ENCODE assay signal across 9 cellular contexts in the genomic region with DNA sequence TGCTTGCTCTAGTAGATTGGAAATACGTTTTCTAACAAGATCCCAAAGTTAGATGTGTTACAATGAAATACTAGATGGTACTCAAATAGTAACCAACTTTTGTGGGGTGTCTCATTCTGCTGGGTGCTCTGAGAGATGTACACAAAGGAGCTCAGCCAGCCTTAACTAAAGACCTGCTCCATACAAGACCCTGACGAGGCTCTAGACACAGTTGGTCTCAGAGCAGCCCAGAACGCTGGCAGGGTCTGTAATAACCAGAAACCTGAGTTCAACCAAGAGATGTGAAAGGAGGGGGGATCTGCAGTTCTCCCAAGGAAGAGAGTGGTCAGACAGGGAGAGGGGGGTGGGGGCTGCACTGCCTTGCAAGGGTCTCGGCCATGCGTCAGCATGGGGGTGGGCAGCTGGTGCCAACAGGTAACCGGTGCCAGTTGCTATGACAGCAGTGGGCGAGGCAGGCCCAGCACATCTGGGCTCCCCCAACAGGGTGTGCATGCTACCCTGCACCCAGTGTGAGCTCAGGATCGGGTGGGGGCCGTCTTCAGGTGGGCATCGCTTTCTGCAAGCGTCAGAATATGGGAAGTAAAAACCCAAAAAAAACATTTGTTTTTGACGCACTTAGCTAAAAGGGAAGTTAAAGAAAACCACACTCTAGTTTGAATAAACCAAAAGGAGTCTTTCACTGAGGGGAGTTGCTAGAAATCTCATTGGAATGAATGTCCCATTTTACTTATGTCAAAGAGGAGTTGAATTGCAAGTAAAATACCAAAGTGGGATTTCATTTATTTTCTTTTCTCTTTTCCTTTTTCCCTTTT.
DNase-seq lines count a peak whose midpoint lies in the region; ATAC-seq, FAIRE-seq and TF ChIP-seq lines count a peak whose summit lies in the region.
"Had no signal": no experiment of that assay in that cellular context is flagged by ENCODE, and none has a peak within 500 bp of the region (broad histone marks: within the 10 kb centered on the region; RNA-seq: fewer than 3 reads in every experiment).

No MANE protein-coding gene starts in this region.

- H3K27me3 Mint-ChIP-seq in nephron progenitor cell (ENCODE audit: low read depth, poor library complexity) = no peaks in the 10 kb centered on the region

- peaks cover 27% of the 10 kb centered on the region for H3K4me1 Mint-ChIP-seq in nephron progenitor cell

- TF ChIP-seq CTCF in GM12874 (IDR thresholded peaks at IDR 0.05; ENCODE audit: insufficient read depth, low read depth, low read length) (0 out of 2 replicates have a peak, but pooled peaks have one; percentile 1), nephron progenitor cell (IDR thresholded peaks at IDR 0.05) (no peak)

- no peak overlapping the region for H3K27ac Mint-ChIP-seq in nephron progenitor cell

- ATAC-seq in GM21737 (IDR thresholded peaks at IDR 0.05; ENCODE audit: unreplicated experiment) = peak; percentile 48
- ATAC-seq in left cardiac atrium = peak; percentile 27 to 46

- H3K4me3 Mint-ChIP-seq in nephron progenitor cell = no peak overlapping the region

- peaks cover 80% of the 10 kb centered on the region for H3K36me3 Mint-ChIP-seq in nephron progenitor cell (ENCODE audit: low read depth)

- FAIRE-seq in GM12892 (lab: Jason Lieb, UNC) = no peak
- FAIRE-seq: keratinocyte had no signal

- H3K9me3 Mint-ChIP-seq in nephron progenitor cell = no peaks in the 10 kb centered on the region

- intact Hi-C loops in left cardiac atrium (cut with DNase I) = no loop called here

- peak; percentile 78 for DNase-seq in NOMO-1 treated with DMSO at 0.1 percent for 48 hours (lab: John Stamatoyannopoulos, UW; ENCODE audit: unreplicated experiment)
- DNase-seq in left cardiac atrium = no peak
- no peak for DNase-seq in GM12892 (ENCODE audit: insufficient read length)
- no peak for DNase-seq in DMS153 treated with DMSO at 0.1 percent for 48 hours (lab: John Stamatoyannopoulos, UW; ENCODE audit: unreplicated experiment)
- DNase-seq in NCI-H2107 treated with DMSO at 0.1 percent for 48 hours (lab: John Stamatoyannopoulos, UW; ENCODE audit: unreplicated experiment) = no peak
- no peak for DNase-seq in nephron progenitor cell

- TF ChIP-seq POLR2A in GM12892 (IDR thresholded peaks at IDR 0.05; ENCODE audit: low read depth, low read length) = no peak
